Comparison of ENCODE assay signal across 8 cellular contexts in the genomic region with DNA sequence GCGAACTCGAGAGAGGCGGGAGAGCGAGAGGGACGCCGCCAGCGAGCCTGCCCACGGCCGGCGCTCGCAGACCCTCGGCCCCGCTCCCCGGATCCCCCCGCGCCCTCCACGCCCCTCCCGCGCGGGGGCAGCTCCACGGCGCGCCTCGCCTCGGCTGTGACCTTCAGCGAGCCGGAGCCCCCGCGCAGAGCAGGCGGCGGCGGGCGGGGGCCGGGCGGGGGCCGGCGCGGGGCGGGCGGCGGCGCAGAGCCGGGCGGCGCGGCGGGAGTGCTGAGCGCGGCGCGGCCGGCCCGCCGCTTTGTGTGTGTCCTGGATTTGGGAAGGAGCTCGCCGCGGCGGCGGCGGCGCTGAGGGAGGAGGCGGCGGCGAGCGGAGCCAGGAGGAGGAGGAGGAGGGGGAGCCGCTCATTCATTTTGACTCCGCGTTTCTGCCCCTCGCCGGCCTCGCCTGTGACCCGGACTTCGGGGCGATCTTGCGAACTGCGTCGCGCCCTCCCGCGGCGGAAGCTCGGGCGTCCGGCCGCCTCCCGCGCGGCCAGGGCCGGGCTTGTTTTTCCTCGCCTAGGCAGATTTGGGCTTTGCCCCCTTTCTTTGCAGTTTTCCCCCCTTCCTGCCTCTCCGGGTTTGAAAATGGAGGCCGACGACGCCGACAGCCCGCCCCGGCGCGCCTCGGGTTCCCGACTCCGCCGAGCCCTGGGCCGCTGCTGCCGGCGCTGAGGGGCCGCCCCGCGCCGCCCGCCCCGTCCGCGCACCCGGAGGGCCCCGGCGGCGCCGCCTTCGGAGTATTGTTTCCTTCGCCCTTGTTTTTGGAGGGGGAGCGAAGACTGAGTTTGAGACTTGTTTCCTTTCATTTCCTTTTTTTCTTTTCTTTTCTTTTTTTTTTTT. TPM values are rescaled to one million over a fixed set of nuclear protein-coding genes. Genes with fewer than 3 reads are reported as not detected.
DNase-seq lines count a peak whose midpoint lies in the region; ATAC-seq and TF ChIP-seq lines count a peak whose summit lies in the region.

No MANE protein-coding gene starts in this region.

- peaks cover 23% of the 10 kb centered on the region for H3K4me1 Mint-ChIP-seq in nephron

- H3K9me3 Mint-ChIP-seq in nephron = no peaks in the 10 kb centered on the region

- H3K4me3 Mint-ChIP-seq in nephron = peak overlapping the region; percentile 90 to 95 (median 92)

- peak; percentile 28 for TF ChIP-seq CTCF in fibroblast of villous mesenchyme (IDR thresholded peaks at IDR 0.05; ENCODE audit: insufficient read depth, low read depth, low read length)
- TF ChIP-seq CTCF in nephron (IDR thresholded peaks at IDR 0.05; ENCODE audit: unreplicated experiment in 3 of 3) = no peak

- peak overlapping the region; percentile 78 to 99 (median 96) for H3K27ac Mint-ChIP-seq in nephron

- H3K4me1 ChIP-seq in urinary bladder (ENCODE audit: insufficient read depth) = no peaks in the 10 kb centered on the region

- ATAC-seq in HG02642 (IDR thresholded peaks at IDR 0.05; ENCODE audit: poor library complexity, unreplicated experiment) = peak; percentile 40

- peaks cover 18% of the 10 kb centered on the region for H3K27me3 Mint-ChIP-seq in nephron (ENCODE audit: low read depth)

- peak overlapping the region; percentile 97 for H3K27ac ChIP-seq in urinary bladder (ENCODE audit: low read depth)

- DNase-seq in NCI-H2171 treated with DMSO at 0.1 percent for 48 hours (lab: John Stamatoyannopoulos, UW) (peak; percentile 16), NCI-H2171 (lab: John Stamatoyannopoulos, UW) (no peak), NCI-H69 (lab: John Stamatoyannopoulos, UW) (peak; percentile 63), activated T-helper 1 cell treated with Interleukin-2 at 50 U/mL for 16 hours (ENCODE audit: low read depth) (peak; percentile 13), fibroblast of villous mesenchyme (ENCODE audit: low read depth) (peak; percentile 66)

- H3K36me3 ChIP-seq in urinary bladder (ENCODE audit: insufficient read depth) = no peaks in the 10 kb centered on the region

- under 1% methylated on average over 122 of the region's 122 CpGs for WGBS in urinary bladder

- H3K36me3 Mint-ChIP-seq in nephron (ENCODE audit: low read depth) = no peaks in the 10 kb centered on the region

- H3K4me3 ChIP-seq in fibroblast of villous mesenchyme (ENCODE audit: low read depth, low read length) (peak overlapping the region; percentile 86), urinary bladder (ENCODE audit: low read depth, low read length) (peak overlapping the region; percentile 95)

RNA-seq across cellular contexts. Expression of gene IGF1R, which starts 0.6 kb away (rescaled TPM):
- total RNA-seq in fibroblast of villous mesenchyme (19.4 and 42.2 TPM in 2 replicates), urinary bladder (33.3 TPM)
- 11.5 TPM for polyA plus RNA-seq in urinary bladder
